9 cellular contexts compared by ENCODE assay signal in genomic region chr15:90389513-90389912, GRCh38. TPM values are rescaled to one million over a fixed set of nuclear protein-coding genes. Genes with fewer than 3 reads are reported as not detected.
DNase-seq lines count a peak whose midpoint lies in the region; TF ChIP-seq lines count a peak whose summit lies in the region.
"Had no signal": no experiment of that assay in that cellular context is flagged by ENCODE, and none has a peak within 500 bp of the region (broad histone marks: within the 10 kb centered on the region; RNA-seq: fewer than 3 reads in every experiment).

No MANE protein-coding gene starts in this region.

- H3K4me3 ChIP-seq in BLaER1 treated with 17β-estradiol and CSF1 and Interleukin-3, amounts not matched to agents 10 nM and 100 nM: peak overlapping the region; percentile 71 to 89 (median 79)
- H3K4me3 ChIP-seq in OCI-LY3 (ENCODE audit: low read length) (peak overlapping the region; percentile 87), neuron (ENCODE audit: low read length) (peak overlapping the region; percentile 85)

- peak overlapping the region; percentile 82 to 99 (median 91) for H3K4me2 ChIP-seq in BLaER1 treated with 17β-estradiol and CSF1 and Interleukin-3, amounts not matched to agents 10 nM and 100 nM
- H3K4me2 ChIP-seq in OCI-LY3 (ENCODE audit: low read length): peak overlapping the region; percentile 82

- H3K4me1 ChIP-seq in BLaER1 treated with 17β-estradiol and CSF1 and Interleukin-3, amounts not matched to agents 10 nM and 100 nM: peaks cover 53 to 60% (median 59%) of the 10 kb centered on the region in 10 experiments
- H3K4me1 ChIP-seq in OCI-LY3 (ENCODE audit: low read length) (peaks cover 8% of the 10 kb centered on the region), neuron (ENCODE audit: insufficient read depth, low read length) (peaks cover 12% of the 10 kb centered on the region)

- TF ChIP-seq CTCF in OCI-LY3 (IDR thresholded peaks at IDR 0.05; ENCODE audit: low read depth, low read length) (no peak), endothelial cell (IDR thresholded peaks at IDR 0.05; ENCODE audit: unreplicated experiment) (no peak)

- peak overlapping the region; percentile 89 to 100 (median 97) for H3K9ac ChIP-seq in BLaER1 treated with 17β-estradiol and CSF1 and Interleukin-3, amounts not matched to agents 10 nM and 100 nM
- H3K9ac ChIP-seq in OCI-LY3 (ENCODE audit: low read length): peak overlapping the region; percentile 88

- peaks cover 60% of the 10 kb centered on the region for H3K79me2 ChIP-seq in OCI-LY3 (ENCODE audit: low read length)

- no peak overlapping the region for H3K27ac Mint-ChIP-seq in endothelial cell (ENCODE audit: unreplicated experiment)

- peak overlapping the region; percentile 88 for H3K4me3 Mint-ChIP-seq in endothelial cell (ENCODE audit: unreplicated experiment)

- no peaks in the 10 kb centered on the region for H3K9me3 Mint-ChIP-seq in endothelial cell (ENCODE audit: unreplicated experiment)

- H3K36me3 ChIP-seq in BLaER1 treated with 17β-estradiol and CSF1 and Interleukin-3, amounts not matched to agents 10 nM and 100 nM: peaks cover 36 to 50% (median 41%) of the 10 kb centered on the region in 11 experiments
- H3K36me3 ChIP-seq in OCI-LY3 (replicated peaks; ENCODE audit: low read depth, low read length): peaks cover 25% of the 10 kb centered on the region
- peaks cover 22% of the 10 kb centered on the region for H3K36me3 ChIP-seq in neuron (ENCODE audit: insufficient read depth, low read length)

- H3K4me1 Mint-ChIP-seq in endothelial cell (ENCODE audit: unreplicated experiment): peaks cover 35% of the 10 kb centered on the region

- peaks cover 3% of the 10 kb centered on the region for H3K27me3 Mint-ChIP-seq in endothelial cell (ENCODE audit: unreplicated experiment)

- peaks cover 33 to 57% (median 51%) of the 10 kb centered on the region in 11 experiments; a peak in 21 of 22 replicates for H4K20me1 ChIP-seq in BLaER1 treated with 17β-estradiol and CSF1 and Interleukin-3, amounts not matched to agents 10 nM and 100 nM
- H4K20me1 ChIP-seq in OCI-LY3 (ENCODE audit: insufficient read depth, low read length): peaks cover 44% of the 10 kb centered on the region

- DNase-seq in endothelial cell (ENCODE audit: low spot score) (no peak), kidney tubule cell (ENCODE audit: low spot score) (no peak), GM19240 (ENCODE audit: insufficient read length, low spot score) (no peak), HT-29 (ENCODE audit: low spot score) (no peak)
- DNase-seq in stimulated activated CD4-positive, alpha-beta T cell treated with anti-CD3 and anti-CD28 coated beads, Interleukin-4, amount 100 ng/mL, for 24 hours: no peak
- DNase-seq: activated CD4-positive, alpha-beta T cell treated with anti-CD3 and anti-CD28 coated beads, Interleukin-2, amount 50 U/mL, for 48 hours had no signal

- H3K36me3 Mint-ChIP-seq in endothelial cell (ENCODE audit: low read depth, unreplicated experiment): peaks cover 14% of the 10 kb centered on the region

- H3K27me3 ChIP-seq in BLaER1 treated with 17β-estradiol and CSF1 and Interleukin-3, amounts not matched to agents 10 nM and 100 nM: no peaks in the 10 kb centered on the region
- no peaks in the 10 kb centered on the region for H3K27me3 ChIP-seq in OCI-LY3 (ENCODE audit: low read depth, low read length)
- no peaks in the 10 kb centered on the region for H3K27me3 ChIP-seq in neuron (ENCODE audit: insufficient read depth, low read length)

- H3K9me3 ChIP-seq in BLaER1 treated with 17β-estradiol and CSF1 and Interleukin-3, amounts not matched to agents 10 nM and 100 nM (replicated peaks in 1 of 11): 0 out of 22 replicates have a peak, but pooled peaks cover 0 to 3% (median 0%) of the 10 kb centered on the region in 11 experiments
- H3K9me3 ChIP-seq in OCI-LY3 (ENCODE audit: insufficient read depth, low read length) (no peaks in the 10 kb centered on the region), neuron (ENCODE audit: low read length) (no peaks in the 10 kb centered on the region)

- H2AFZ ChIP-seq in OCI-LY3 (ENCODE audit: low read depth, low read length) (no peak overlapping the region), neuron (ENCODE audit: low read depth, low read length) (no peak overlapping the region)

- peak overlapping the region; percentile 86 to 99 (median 93); a peak in 21 of 22 replicates for H3K27ac ChIP-seq in BLaER1 treated with 17β-estradiol and CSF1 and Interleukin-3, amounts not matched to agents 10 nM and 100 nM
- H3K27ac ChIP-seq in OCI-LY3 (ENCODE audit: low read length): no peak overlapping the region; the same call in 1 of the 2 replicates

RNA-seq across cellular contexts. Expression of gene IQGAP1, which starts 1.5 kb away (rescaled TPM):
- total RNA-seq in endothelial cell (ENCODE audit: unreplicated experiment): 86.4 TPM
- 100 and 111 TPM in 2 replicates for total RNA-seq in HT-29 (2014; rRNA removed; shearing (Covaris generic))

RNA-seq across cellular contexts. Expression of gene ZNF774, which starts 37.4 kb away (rescaled TPM):
- total RNA-seq in endothelial cell (ENCODE audit: unreplicated experiment): 4.1 TPM
- total RNA-seq in HT-29 (2014; rRNA removed; shearing (Covaris generic)): 1.2 and 2.5 TPM in 2 replicates
